21 cellular contexts compared by ENCODE assay signal in genomic region chr12:94770777-94771176, GRCh38.
"Had no signal": no experiment of that assay in that cellular context is flagged by ENCODE, and none has a peak within 500 bp of the region (broad histone marks: within the 10 kb centered on the region; RNA-seq: fewer than 3 reads in every experiment).

No MANE protein-coding gene starts in this region.

- H3K4me3 Mint-ChIP-seq: effector memory CD8-positive, alpha-beta T cell; naive thymus-derived CD4-positive, alpha-beta T cell had no signal

- DNase-seq: activated CD4-positive, alpha-beta T cell treated with anti-CD3 and anti-CD28 coated beads, Interleukin-2, amount 50 U/mL, for 4 hours; activated CD4-positive, CD25-positive, alpha-beta regulatory T cell treated with anti-CD3 and anti-CD28 coated beads, Interleukin-2, amount 50 U/mL, for 72 hours; activated naive CD4-positive, alpha-beta T cell treated with Interleukin-2 at 50 U/mL for 16 hours; activated T-cell treated with anti-CD3 and anti-CD28 coated beads for 4 hours; effector memory CD8-positive, alpha-beta T cell; foreskin melanocyte; heart right ventricle; left cardiac atrium; lower lobe of right lung; midbrain; naive thymus-derived CD4-positive, alpha-beta T cell; posterior cingulate gyrus; stimulated activated CD4-positive, alpha-beta T cell treated with anti-CD3 and anti-CD28 coated beads, Interleukin-15, amount 100 ng/mL, for 24 hours; stimulated activated CD4-positive, alpha-beta T cell treated with anti-CD3 and anti-CD28 coated beads, Interleukin-4, amount 100 ng/mL, for 1 hour; stimulated activated naive CD4-positive, alpha-beta T cell; T-helper 2 cell had no signal

- H3K4me3 ChIP-seq: ascending aorta, breast epithelium, heart right ventricle, lower lobe of right lung, skin epidermis, tibial nerve had no signal

- H3K9me3 Mint-ChIP-seq: effector memory CD8-positive, alpha-beta T cell had no signal

- H3K27ac ChIP-seq: ascending aorta, breast epithelium, epithelial cell of prostate, heart right ventricle, lower lobe of right lung, skin epidermis had no signal

- H3K9me3 ChIP-seq: lower lobe of right lung had no signal

- H3K36me3 ChIP-seq: ascending aorta, breast epithelium, heart right ventricle, lower lobe of right lung, tibial nerve had no signal

- H3K4me1 ChIP-seq: breast epithelium, lower lobe of right lung had no signal

- H3K27ac Mint-ChIP-seq: effector memory CD8-positive, alpha-beta T cell; naive thymus-derived CD4-positive, alpha-beta T cell had no signal

- ATAC-seq: effector memory CD8-positive, alpha-beta T cell; heart right ventricle; left cardiac atrium; lower lobe of right lung; naive thymus-derived CD4-positive, alpha-beta T cell had no signal
